In the genomic region with DNA sequence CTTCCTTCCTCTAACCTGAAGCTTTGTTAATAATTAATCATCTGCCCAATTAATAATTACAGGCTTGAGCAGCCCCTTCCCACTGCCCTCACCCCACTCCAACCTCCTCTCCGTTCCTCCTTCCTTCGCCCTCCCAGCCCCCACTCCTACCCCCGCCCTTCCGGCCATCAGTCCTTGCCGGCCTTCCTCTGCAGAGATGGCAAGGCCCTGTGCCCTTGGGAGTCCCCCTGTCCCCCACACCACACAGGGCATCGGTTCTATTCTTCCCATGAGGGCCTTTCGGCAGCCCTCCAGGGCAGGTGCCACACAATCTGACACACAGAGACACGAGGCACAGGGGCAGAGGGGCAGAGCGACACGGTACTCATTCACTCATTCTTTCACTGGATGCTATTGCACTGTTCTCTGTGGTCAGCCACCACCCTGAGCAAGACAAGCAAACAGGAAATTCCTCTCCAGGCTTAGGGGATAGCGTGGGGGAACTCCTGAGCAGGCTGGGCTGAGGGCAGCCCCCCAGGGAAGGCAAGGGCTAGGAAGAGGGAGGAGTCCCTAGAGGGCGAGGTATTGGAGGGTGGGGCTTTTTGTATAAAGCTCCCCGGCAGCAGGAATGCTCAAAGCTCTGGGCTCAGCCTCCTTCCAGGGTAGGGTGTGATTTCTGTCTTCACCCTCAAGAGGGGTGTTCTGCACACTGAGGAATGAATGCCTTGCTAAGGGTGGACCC, we compare ENCODE assay signal across 8 cellular contexts. TPM values are rescaled to one million over a fixed set of nuclear protein-coding genes. Genes with fewer than 3 reads are reported as not detected.
DNase-seq lines count a peak whose midpoint lies in the region; ATAC-seq and FAIRE-seq lines count a peak whose summit lies in the region.

No MANE protein-coding gene starts in this region.

- H3K4me1 Mint-ChIP-seq in activated naive CD4-positive, alpha-beta T cell treated with anti-CD3 and anti-CD28 coated beads for 36 hours (ENCODE audit: low read depth), result peaks cover 18% of the 10 kb centered on the region
- H3K4me1 Mint-ChIP-seq in activated naive CD8-positive, alpha-beta T cell treated with anti-CD3 and anti-CD28 coated beads for 36 hours, result peaks cover 17% of the 10 kb centered on the region

- CTCF ChIA-PET in activated naive CD4-positive, alpha-beta T cell treated with anti-CD3 and anti-CD28 coated beads for 36 hours (lab: Charles Lee), result interaction anchor here (1.0 kb wide), 1 partner anchor 25 kb away, joined by 4 read pairs; no protein-coding TSS in a partner anchor

- no peaks in the 10 kb centered on the region for H3K27me3 Mint-ChIP-seq in activated naive CD4-positive, alpha-beta T cell treated with anti-CD3 and anti-CD28 coated beads for 36 hours (ENCODE audit: low read depth)
- no peaks in the 10 kb centered on the region for H3K27me3 Mint-ChIP-seq in activated naive CD8-positive, alpha-beta T cell treated with anti-CD3 and anti-CD28 coated beads for 36 hours

- H3K4me3 Mint-ChIP-seq in activated naive CD4-positive, alpha-beta T cell treated with anti-CD3 and anti-CD28 coated beads for 36 hours, result no peak overlapping the region
- H3K4me3 Mint-ChIP-seq in activated naive CD8-positive, alpha-beta T cell treated with anti-CD3 and anti-CD28 coated beads for 36 hours, result no peak overlapping the region

- ATAC-seq in HG03354 (IDR thresholded peaks at IDR 0.05; ENCODE audit: poor library complexity, severe bottlenecking, unreplicated experiment) (peak; percentile 63), left colon (peak; percentile 12)

- no peak overlapping the region for H3K27ac Mint-ChIP-seq in activated naive CD4-positive, alpha-beta T cell treated with anti-CD3 and anti-CD28 coated beads for 36 hours
- H3K27ac Mint-ChIP-seq in activated naive CD8-positive, alpha-beta T cell treated with anti-CD3 and anti-CD28 coated beads for 36 hours, result no peak overlapping the region

- intact Hi-C loops in activated naive CD4-positive, alpha-beta T cell treated with anti-CD3 and anti-CD28 coated beads for 36 hours (cut with micrococcal nuclease), result no loop called here
- intact Hi-C loops in left colon (cut with DNase I, micrococcal nuclease), result no loop called here

- no peaks in the 10 kb centered on the region for H3K36me3 Mint-ChIP-seq in activated naive CD4-positive, alpha-beta T cell treated with anti-CD3 and anti-CD28 coated beads for 36 hours (ENCODE audit: low read depth)
- no peaks in the 10 kb centered on the region for H3K36me3 Mint-ChIP-seq in activated naive CD8-positive, alpha-beta T cell treated with anti-CD3 and anti-CD28 coated beads for 36 hours

- FAIRE-seq in urothelium cell line (lab: Jason Lieb, UNC), result no peak

- no peaks in the 10 kb centered on the region for H3K9me3 Mint-ChIP-seq in activated naive CD4-positive, alpha-beta T cell treated with anti-CD3 and anti-CD28 coated beads for 36 hours
- no peaks in the 10 kb centered on the region for H3K9me3 Mint-ChIP-seq in activated naive CD8-positive, alpha-beta T cell treated with anti-CD3 and anti-CD28 coated beads for 36 hours

- peak; percentile 19 for DNase-seq in activated naive CD4-positive, alpha-beta T cell treated with anti-CD3 and anti-CD28 coated beads for 36 hours
- DNase-seq in activated naive CD4-positive, alpha-beta T cell (lab: John Stamatoyannopoulos, UW), result no peak
- peak; percentile 25 for DNase-seq in activated naive CD8-positive, alpha-beta T cell treated with anti-CD3 and anti-CD28 coated beads for 36 hours
- DNase-seq in left colon (no peak), urothelium cell line (ENCODE audit: low spot score) (peak; percentile 55), inferior parietal cortex (ENCODE audit: extremely low spot score) (no peak), cortex of kidney (lab: John Stamatoyannopoulos, UW) (no peak)

RNA-seq across cellular contexts. Expression of gene MGAT3, which starts 14.8 kb away (rescaled TPM):
- total RNA-seq in activated naive CD4-positive, alpha-beta T cell treated with anti-CD3 and anti-CD28 coated beads for 36 hours, result under 1 TPM; 0.40 to 0.62 TPM
- 1 to 10 TPM; 1.0 to 1.2 TPM for total RNA-seq in activated naive CD8-positive, alpha-beta T cell treated with anti-CD3 and anti-CD28 coated beads for 36 hours
- total RNA-seq in left colon, result 10 to 100 TPM in 1 of 2 donors, 1 to 10 TPM in 1; 5.6 to 10.7 TPM

RNA-seq across cellular contexts. Expression of gene MIEF1, which starts 30.5 kb away (rescaled TPM):
- total RNA-seq in activated naive CD4-positive, alpha-beta T cell treated with anti-CD3 and anti-CD28 coated beads for 36 hours, result 10 to 100 TPM; 33.3 to 35.1 TPM
- 10 to 100 TPM; 62.9 to 65.0 TPM for total RNA-seq in activated naive CD8-positive, alpha-beta T cell treated with anti-CD3 and anti-CD28 coated beads for 36 hours
- total RNA-seq in left colon, result 10 to 100 TPM; 33.1 to 36.3 TPM

RNA-seq across cellular contexts. Expression of gene ATF4, which starts 48.8 kb away (rescaled TPM):
- 100 to 1,000 TPM; 589 to 609 TPM for total RNA-seq in activated naive CD4-positive, alpha-beta T cell treated with anti-CD3 and anti-CD28 coated beads for 36 hours
- total RNA-seq in activated naive CD8-positive, alpha-beta T cell treated with anti-CD3 and anti-CD28 coated beads for 36 hours, result 100 to 1,000 TPM; 806 to 814 TPM
- total RNA-seq in left colon, result 100 to 1,000 TPM; 256 to 277 TPM

Comparison
In these comparisons a context has a peak if more than half of its experiments do, and no peak if none do; other contexts are left out.
1. DNase-seq: peak in activated naive CD4-positive, alpha-beta T cell treated with anti-CD3 and anti-CD28 coated beads for 36 hours (single experiment), activated naive CD8-positive, alpha-beta T cell treated with anti-CD3 and anti-CD28 coated beads for 36 hours (single experiment) and urothelium cell line (single experiment); none in activated naive CD4-positive, alpha-beta T cell (0 of 4), left colon (0 of 2), inferior parietal cortex (single experiment) and cortex of kidney (single experiment).